In the genomic region with DNA sequence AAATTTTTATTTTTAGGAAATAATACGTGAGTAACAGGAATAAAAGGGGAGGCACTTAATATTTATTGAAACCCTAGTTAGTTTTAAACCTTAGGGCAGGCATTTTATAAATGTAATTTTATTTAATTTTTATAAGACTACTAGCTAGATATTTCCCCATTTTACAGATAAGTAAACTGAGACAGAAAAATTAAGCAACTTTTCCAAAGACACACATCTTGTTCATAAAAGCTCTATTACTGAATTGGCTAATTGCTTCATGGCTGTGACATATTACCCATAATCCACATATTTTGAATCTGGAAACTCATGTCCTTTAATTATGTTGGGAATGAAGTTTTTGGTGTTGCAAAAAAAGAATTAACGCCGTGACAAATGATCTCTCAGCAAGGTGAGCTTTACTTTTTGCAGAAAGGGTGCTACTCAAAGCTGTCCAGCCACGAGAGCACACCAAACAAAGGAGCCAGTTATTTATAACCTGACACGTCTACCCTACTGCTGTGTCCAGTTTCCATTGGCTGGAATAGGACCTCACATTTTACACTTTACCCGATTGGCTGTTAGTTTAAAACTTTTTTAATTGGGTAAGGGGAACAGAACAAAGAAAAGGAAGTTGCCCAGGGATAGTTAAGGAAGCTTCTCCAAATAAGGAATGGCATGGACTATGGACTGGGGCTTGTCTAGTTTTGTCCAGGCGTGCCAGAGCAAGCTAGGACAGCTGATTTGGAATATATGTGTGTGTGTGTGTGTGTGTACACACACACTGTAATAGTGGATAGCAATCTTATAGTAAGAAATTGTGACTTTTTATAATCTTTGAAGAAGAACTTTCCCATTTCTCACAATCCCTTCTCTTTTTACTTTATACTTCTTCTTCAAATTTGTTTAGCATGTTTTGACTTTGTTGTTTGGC, we compare ENCODE assay signal across 27 cellular contexts. TPM values are rescaled to one million over a fixed set of nuclear protein-coding genes. Genes with fewer than 3 reads are reported as not detected.
DNase-seq lines count a peak whose midpoint lies in the region; TF ChIP-seq lines count a peak whose summit lies in the region.
"Had no signal": no experiment of that assay in that cellular context is flagged by ENCODE, and none has a peak within 500 bp of the region (broad histone marks: within the 10 kb centered on the region; RNA-seq: fewer than 3 reads in every experiment).

No MANE protein-coding gene starts in this region.

- H3K27ac ChIP-seq in mammary epithelial cell (ENCODE audit: insufficient read depth, low read depth, low read length), result no peak overlapping the region
- H3K27ac ChIP-seq in hepatocyte, result peak overlapping the region; percentile 52
- H3K27ac ChIP-seq: brain microvascular endothelial cell, C4-2B, esophagus squamous epithelium, gastroesophageal sphincter, ovary, SJCRH30, tibial nerve had no signal

- TF ChIP-seq CTCF in HFF-Myc (IDR thresholded peaks at IDR 0.05; ENCODE audit: low read depth, low read length, missing control alignments), result no peak
- TF ChIP-seq CTCF in mammary epithelial cell (conservative IDR thresholded peaks at IDR 0.05 in 1 of 2, IDR thresholded peaks at IDR 0.05 in 1 of 2; ENCODE audit: extremely low read depth in 1 of 2, insufficient read depth in 1 of 2, low read depth in 1 of 2, low read length in 2 of 2), result no peak
- TF ChIP-seq CTCF in hepatocyte (IDR thresholded peaks at IDR 0.05; ENCODE audit: poor library complexity), result no peak
- TF ChIP-seq CTCF in type B pancreatic cell (conservative IDR thresholded peaks at IDR 0.05), result no peak

- BruUV-seq in mammary epithelial cell (replicated peaks; lab: Mats Ljungman, UMichigan), result no TSS peak

- no peak overlapping the region for H3K4me3 Mint-ChIP-seq in type B pancreatic cell
- H3K4me3 Mint-ChIP-seq: activated CD8-positive, alpha-beta memory T cell treated with anti-CD3 and anti-CD28 coated beads, Interleukin-2, amount 10 ng/mL, durations not matched to agents 7 days and 5 days; activated naive CD4-positive, alpha-beta T cell treated with anti-CD3 and anti-CD28 coated beads, Interleukin-2, amount 10 ng/mL, durations not matched to agents 7 days and 5 days; immature natural killer cell; nephron had no signal

- peaks cover 5% of the 10 kb centered on the region for H3K4me1 Mint-ChIP-seq in type B pancreatic cell (ENCODE audit: unreplicated experiment)
- H3K4me1 Mint-ChIP-seq: nephron had no signal

- H3K27ac Mint-ChIP-seq in type B pancreatic cell, result peak overlapping the region; percentile 0
- H3K27ac Mint-ChIP-seq: activated CD8-positive, alpha-beta memory T cell treated with anti-CD3 and anti-CD28 coated beads, Interleukin-2, amount 10 ng/mL, durations not matched to agents 7 days and 5 days; activated naive CD4-positive, alpha-beta T cell treated with anti-CD3 and anti-CD28 coated beads, Interleukin-2, amount 10 ng/mL, durations not matched to agents 7 days and 5 days; nephron had no signal

- H3K4me2 ChIP-seq in mammary epithelial cell (ENCODE audit: insufficient read depth, low read depth, low read length) (no peak overlapping the region), hepatocyte (no peak overlapping the region)

- in situ Hi-C loops in mammary epithelial cell (cut with MboI; ENCODE audit: low sequenced_read_pairs in 2 of 2), result no loop called here

- dilution Hi-C loops in mammary epithelial cell (cut with HindIII; ENCODE audit: low sequenced_read_pairs), result loop anchor here (5.0 kb wide), 1 partner anchor 78 kb away; no protein-coding TSS in a partner anchor

- no peak overlapping the region for H2AFZ ChIP-seq in mammary epithelial cell (ENCODE audit: low read depth, low read length)
- H2AFZ ChIP-seq in hepatocyte, result no peak overlapping the region

- DNase-seq in HFF-Myc (ENCODE audit: extremely low read depth, low read depth), result peak; percentile 12
- peak; percentile 55 for DNase-seq in mammary epithelial cell
- peak; percentile 32 for DNase-seq in hepatocyte (ENCODE audit: low spot score)
- DNase-seq in type B pancreatic cell (ENCODE audit: extremely low spot score, unreplicated experiment), result no peak
- no peak for DNase-seq in GOT3 (lab: John Stamatoyannopoulos, UW)
- DNase-seq in kidney glomerular epithelial cell (lab: John Stamatoyannopoulos, UW), result no peak
- no peak for DNase-seq in NCI-H82 (lab: John Stamatoyannopoulos, UW)
- DNase-seq: activated CD8-positive, alpha-beta memory T cell treated with anti-CD3 and anti-CD28 coated beads, Interleukin-2, amount 10 ng/mL, durations not matched to agents 7 days and 5 days; activated naive CD4-positive, alpha-beta T cell treated with anti-CD3 and anti-CD28 coated beads, Interleukin-2, amount 10 ng/mL, durations not matched to agents 7 days and 5 days; activated T-cell treated with anti-CD3 and anti-CD28 coated beads, Interleukin-2, amount 50 U/mL, for 48 hours; brain microvascular endothelial cell; effector memory CD4-positive, alpha-beta T cell; esophagus squamous epithelium; hypothalamus; immature natural killer cell; left ventricle myocardium superior; NCI-H1417 treated with DMSO at 0.1 percent for 48 hours; NCI-H2107; NCI-H774; ovary; SJCRH30; stimulated activated CD4-positive, alpha-beta T cell treated with anti-CD3 and anti-CD28 coated beads, Interleukin-2, amount 100 ng/mL, for 24 hours; T1000 had no signal

- H3K36me3 ChIP-seq in mammary epithelial cell (ENCODE audit: insufficient read depth, low read length) (no peaks in the 10 kb centered on the region), hepatocyte (replicated peaks; ENCODE audit: insufficient read depth, low read depth) (no peaks in the 10 kb centered on the region)
- H3K36me3 ChIP-seq: brain microvascular endothelial cell, esophagus squamous epithelium, gastroesophageal sphincter, ovary, SJCRH30, tibial nerve had no signal

- H3K27me3 ChIP-seq in mammary epithelial cell (ENCODE audit: insufficient read depth, low read length), result no peaks in the 10 kb centered on the region
- H3K27me3 ChIP-seq in hepatocyte, result no peaks in the 10 kb centered on the region
- H3K27me3 ChIP-seq: brain microvascular endothelial cell, esophagus squamous epithelium, gastroesophageal sphincter, ovary, SJCRH30, tibial nerve had no signal

- peaks cover 8% of the 10 kb centered on the region for H3K36me3 Mint-ChIP-seq in type B pancreatic cell
- H3K36me3 Mint-ChIP-seq: activated CD8-positive, alpha-beta memory T cell treated with anti-CD3 and anti-CD28 coated beads, Interleukin-2, amount 10 ng/mL, durations not matched to agents 7 days and 5 days; activated naive CD4-positive, alpha-beta T cell treated with anti-CD3 and anti-CD28 coated beads, Interleukin-2, amount 10 ng/mL, durations not matched to agents 7 days and 5 days had no signal

- intact Hi-C loops in mammary epithelial cell (cut with micrococcal nuclease), result no loop called here

- H3K9me2 ChIP-seq in hepatocyte (replicated peaks; ENCODE audit: insufficient read depth), result no peaks in the 10 kb centered on the region

- peaks cover 11% of the 10 kb centered on the region for H3K4me1 ChIP-seq in mammary epithelial cell (ENCODE audit: insufficient read depth, low read length)
- H3K4me1 ChIP-seq in hepatocyte (ENCODE audit: insufficient read depth), result peaks cover 6% of the 10 kb centered on the region
- H3K4me1 ChIP-seq: SJCRH30 had no signal

- H3K27me3 Mint-ChIP-seq in type B pancreatic cell, result no peaks in the 10 kb centered on the region
- H3K27me3 Mint-ChIP-seq: activated CD8-positive, alpha-beta memory T cell treated with anti-CD3 and anti-CD28 coated beads, Interleukin-2, amount 10 ng/mL, durations not matched to agents 7 days and 5 days; activated naive CD4-positive, alpha-beta T cell treated with anti-CD3 and anti-CD28 coated beads, Interleukin-2, amount 10 ng/mL, durations not matched to agents 7 days and 5 days had no signal

- CTCF ChIA-PET in mammary epithelial cell (lab: Charles Lee; ENCODE audit: low non-redundant PET), result no interaction called here

- H3K9me3 Mint-ChIP-seq in type B pancreatic cell, result peaks cover 8% of the 10 kb centered on the region
- H3K9me3 Mint-ChIP-seq: activated naive CD4-positive, alpha-beta T cell treated with anti-CD3 and anti-CD28 coated beads, Interleukin-2, amount 10 ng/mL, durations not matched to agents 7 days and 5 days; immature natural killer cell had no signal

- H3K4me3 ChIP-seq in HFF-Myc (replicated peaks; ENCODE audit: low read depth, low read length) (no peak overlapping the region), mammary epithelial cell (replicated peaks in 1 of 3; ENCODE audit: insufficient read depth in 1 of 3, low read depth in 2 of 3, low read length in 3 of 3) (no peak overlapping the region), hepatocyte (no peak overlapping the region)
- H3K4me3 ChIP-seq: esophagus squamous epithelium, gastroesophageal sphincter, ovary, SJCRH30, tibial nerve had no signal

- H4K20me1 ChIP-seq in mammary epithelial cell (ENCODE audit: insufficient read depth, low read length) (no peaks in the 10 kb centered on the region), hepatocyte (ENCODE audit: insufficient read depth, poor library complexity, severe bottlenecking) (no peaks in the 10 kb centered on the region)

- H3K9ac ChIP-seq in mammary epithelial cell (ENCODE audit: insufficient read depth, low read length), result no peak overlapping the region

- peaks cover 12% of the 10 kb centered on the region for H3K9me3 ChIP-seq in mammary epithelial cell (replicated peaks; ENCODE audit: insufficient read depth, low read length)
- H3K9me3 ChIP-seq in hepatocyte (ENCODE audit: low read depth), result no peaks in the 10 kb centered on the region
- H3K9me3 ChIP-seq: gastroesophageal sphincter, ovary, tibial nerve had no signal

- H3K79me2 ChIP-seq in mammary epithelial cell (ENCODE audit: insufficient read depth, low read length), result peaks cover 15% of the 10 kb centered on the region
- H3K79me2 ChIP-seq in hepatocyte, result peaks cover 4% of the 10 kb centered on the region

- 98% methylated on average over 7 of the region's 7 CpGs for WGBS in mammary epithelial cell (ENCODE audit: low coverage, missing lambda C conversion rate)
- 93% methylated on average over 7 of the region's 7 CpGs for WGBS in hepatocyte (ENCODE audit: low lambda C conversion rate, missing lambda C conversion rate)

RNA-seq across cellular contexts. Expression of a gene that starts 54.2 kb away (rescaled TPM):
- total RNA-seq in mammary epithelial cell, result 10 to 100 TPM; 30.0 to 41.0 TPM
- polyA plus RNA-seq in mammary epithelial cell, result 34.0 TPM
- polyA minus RNA-seq in mammary epithelial cell, result 26.8 TPM
- total RNA-seq in hepatocyte, result 30.5 and 31.3 TPM in 2 replicates
- polyA plus RNA-seq in hepatocyte, result 66.7 and 71.1 TPM in 2 replicates
- total RNA-seq in type B pancreatic cell (ENCODE audit: low replicate concordance), result 43.6 and 46.8 TPM in 2 replicates

Comparison
In these comparisons a context has a peak if more than half of its experiments do, and no peak if none do; other contexts are left out.
1. DNase-seq: peak in HFF-Myc (single experiment), mammary epithelial cell (single experiment) and hepatocyte (single experiment); none in type B pancreatic cell (single experiment), GOT3 (single experiment), kidney glomerular epithelial cell (single experiment) and NCI-H82 (single experiment).